In the genomic region with DNA sequence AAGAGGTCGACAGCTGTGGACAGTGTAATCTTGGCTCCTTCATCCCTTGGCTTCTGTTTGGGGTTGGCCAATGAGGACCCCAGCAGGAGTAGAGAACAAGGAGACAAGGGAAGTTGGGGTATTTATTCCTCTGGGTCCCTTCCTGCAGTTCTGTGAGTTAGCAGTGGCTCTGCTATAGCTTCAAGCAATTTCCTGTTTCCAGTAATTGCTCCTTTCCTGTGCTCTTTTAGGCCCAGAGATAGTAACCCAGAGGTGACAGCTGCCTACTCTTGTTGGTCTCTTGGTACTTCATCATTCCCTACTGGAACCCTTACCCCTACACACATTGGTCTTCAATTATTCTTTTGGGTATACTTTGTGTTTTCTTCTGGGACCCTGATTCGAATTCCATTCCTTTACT, we compare ENCODE assay signal across 30 cellular contexts.
"Had no signal": no experiment of that assay in that cellular context is flagged by ENCODE, and none has a peak within 500 bp of the region (broad histone marks: within the 10 kb centered on the region; RNA-seq: fewer than 3 reads in every experiment).

No MANE protein-coding gene starts in this region.

- H3K4me3 ChIP-seq: ascending aorta, breast epithelium, cardiac muscle cell, colonic mucosa, esophagus squamous epithelium, gastroesophageal sphincter, heart right ventricle, hepatocyte had no signal

- ATAC-seq: activated CD4-positive, alpha-beta T cell treated with anti-CD3 and anti-CD28 coated beads for 36 hours; activated CD8-positive, alpha-beta memory T cell treated with anti-CD3 and anti-CD28 coated beads, Interleukin-2, amount 10 ng/mL, durations not matched to agents 7 days and 5 days; activated CD8-positive, alpha-beta T cell treated with anti-CD3 and anti-CD28 coated beads, Interleukin-2, amount 10 ng/mL, durations not matched to agents 7 days and 5 days; activated naive CD4-positive, alpha-beta T cell treated with anti-CD3 and anti-CD28 coated beads, Interleukin-2, amount 50 U/mL, for 72 hours; gastroesophageal sphincter; heart right ventricle had no signal

- H3K4me3 Mint-ChIP-seq: activated CD4-positive, alpha-beta memory T cell treated with anti-CD3 and anti-CD28 coated beads for 36 hours; activated CD4-positive, alpha-beta T cell treated with anti-CD3 and anti-CD28 coated beads for 36 hours; activated CD4-positive, alpha-beta T cell treated with anti-CD3 and anti-CD28 coated beads, Interleukin-2, amount 10 ng/mL, durations not matched to agents 24 days and 14 days; activated CD8-positive, alpha-beta memory T cell treated with anti-CD3 and anti-CD28 coated beads, Interleukin-2, amount 10 ng/mL, durations not matched to agents 7 days and 5 days; activated CD8-positive, alpha-beta T cell treated with anti-CD3 and anti-CD28 coated beads, Interleukin-2, amount 10 ng/mL, durations not matched to agents 7 days and 5 days; activated naive CD4-positive, alpha-beta T cell treated with anti-CD3 and anti-CD28 coated beads, Interleukin-2, amount 10 ng/mL, durations not matched to agents 7 days and 5 days; activated naive CD8-positive, alpha-beta T cell treated with anti-CD3 and anti-CD28 coated beads, Interleukin-2, amount 10 ng/mL, durations not matched to agents 7 days and 5 days; activated T-helper 1 cell treated with anti-CD3 and anti-CD28 coated beads, Interleukin-12 subunit alpha, Interleukin-12 subunit beta, Interleukin-2, Interleukin-4 antibody, amounts not matched to agents 30 ng/mL and 10 ng/mL and 1 ng/mL, durations not matched to agents 14 hours and 24 hours and 36 hours; brain had no signal

- H3K27me3 Mint-ChIP-seq: activated CD4-positive, alpha-beta memory T cell treated with anti-CD3 and anti-CD28 coated beads for 36 hours; activated CD4-positive, alpha-beta T cell treated with anti-CD3 and anti-CD28 coated beads, Interleukin-2, amount 10 ng/mL, durations not matched to agents 24 days and 14 days; activated CD8-positive, alpha-beta memory T cell treated with anti-CD3 and anti-CD28 coated beads, Interleukin-2, amount 10 ng/mL, durations not matched to agents 7 days and 5 days; activated naive CD4-positive, alpha-beta T cell treated with anti-CD3 and anti-CD28 coated beads, Interleukin-2, amount 10 ng/mL, durations not matched to agents 7 days and 5 days had no signal

- H3K36me3 ChIP-seq: ascending aorta, breast epithelium, cardiac muscle cell, colonic mucosa, esophagus squamous epithelium, gastroesophageal sphincter, heart right ventricle had no signal

- H3K9me3 Mint-ChIP-seq: activated CD4-positive, alpha-beta T cell treated with anti-CD3 and anti-CD28 coated beads, Interleukin-2, amount 10 ng/mL, durations not matched to agents 24 days and 14 days; activated naive CD4-positive, alpha-beta T cell treated with anti-CD3 and anti-CD28 coated beads, Interleukin-2, amount 10 ng/mL, durations not matched to agents 7 days and 5 days; activated naive CD4-positive, alpha-beta T cell treated with anti-CD3 and anti-CD28 coated beads, Interleukin-2, amount 50 U/mL, for 72 hours; activated naive CD8-positive, alpha-beta T cell treated with anti-CD3 and anti-CD28 coated beads, Interleukin-2, amount 10 ng/mL, durations not matched to agents 7 days and 5 days had no signal

- H3K4me1 Mint-ChIP-seq: activated CD4-positive, alpha-beta T cell treated with anti-CD3 and anti-CD28 coated beads for 36 hours; activated CD4-positive, alpha-beta T cell treated with anti-CD3 and anti-CD28 coated beads, Interleukin-2, amount 10 ng/mL, durations not matched to agents 24 days and 14 days; activated CD8-positive, alpha-beta memory T cell treated with anti-CD3 and anti-CD28 coated beads, Interleukin-2, amount 10 ng/mL, durations not matched to agents 7 days and 5 days; activated naive CD4-positive, alpha-beta T cell treated with anti-CD3 and anti-CD28 coated beads, Interleukin-2, amount 10 ng/mL, durations not matched to agents 7 days and 5 days; activated naive CD8-positive, alpha-beta T cell treated with anti-CD3 and anti-CD28 coated beads, Interleukin-2, amount 10 ng/mL, durations not matched to agents 7 days and 5 days; brain had no signal

- H3K4me2 ChIP-seq: hepatocyte had no signal

- H3K9me3 ChIP-seq: breast epithelium, colonic mucosa, esophagus squamous epithelium, gastroesophageal sphincter had no signal

- H3K27me3 ChIP-seq: ascending aorta, breast epithelium, cardiac muscle cell, colonic mucosa, esophagus squamous epithelium, gastroesophageal sphincter, heart right ventricle, hepatocyte had no signal

- H2AFZ ChIP-seq: hepatocyte had no signal

- DNase-seq: activated CD4-positive, alpha-beta memory T cell treated with anti-CD3 and anti-CD28 coated beads for 36 hours; activated CD4-positive, alpha-beta T cell treated with anti-CD3 and anti-CD28 coated beads for 36 hours; activated CD4-positive, alpha-beta T cell treated with anti-CD3 and anti-CD28 coated beads, Interleukin-2, amount 10 ng/mL, durations not matched to agents 24 days and 14 days; activated CD4-positive, CD25-positive, alpha-beta regulatory T cell; activated CD4-positive, CD25-positive, alpha-beta regulatory T cell treated with anti-CD3 and anti-CD28 coated beads, Interleukin-2, amount 50 U/mL, for 72 hours; activated CD8-positive, alpha-beta memory T cell treated with anti-CD3 and anti-CD28 coated beads, Interleukin-2, amount 10 ng/mL, durations not matched to agents 7 days and 5 days; activated CD8-positive, alpha-beta memory T cell treated with anti-CD3 and anti-CD28 coated beads, Interleukin-2, amount 50 U/mL, for 4 hours; activated CD8-positive, alpha-beta T cell treated with anti-CD3 and anti-CD28 coated beads, Interleukin-2, amount 10 ng/mL, durations not matched to agents 7 days and 5 days; activated effector memory CD4-positive, alpha-beta T cell treated with anti-CD3 and anti-CD28 coated beads, Interleukin-2, amount 50 U/mL, for 16 hours; activated naive CD4-positive, alpha-beta T cell treated with anti-CD3 and anti-CD28 coated beads, Interleukin-2, amount 10 ng/mL, durations not matched to agents 7 days and 5 days; activated naive CD8-positive, alpha-beta T cell treated with anti-CD3 and anti-CD28 coated beads, Interleukin-2, amount 10 ng/mL, durations not matched to agents 7 days and 5 days; activated T-cell treated with anti-CD3 and anti-CD28 coated beads, Interleukin-2, amount 50 U/mL, for 1 hour; activated T-cell treated with anti-CD3 and anti-CD28 coated beads, Interleukin-2, amount 50 U/mL, for 48 hours; central memory CD4-positive, alpha-beta T cell; cerebellar nuclear complex; colonic mucosa; effector CD8-positive, alpha-beta T cell; esophagus squamous epithelium; foreskin melanocyte; heart right ventricle had no signal

- H3K27ac Mint-ChIP-seq: activated CD4-positive, alpha-beta memory T cell treated with anti-CD3 and anti-CD28 coated beads for 36 hours; activated CD4-positive, alpha-beta T cell treated with anti-CD3 and anti-CD28 coated beads for 36 hours; activated CD4-positive, alpha-beta T cell treated with anti-CD3 and anti-CD28 coated beads, Interleukin-2, amount 10 ng/mL, durations not matched to agents 24 days and 14 days; activated CD8-positive, alpha-beta memory T cell treated with anti-CD3 and anti-CD28 coated beads, Interleukin-2, amount 10 ng/mL, durations not matched to agents 7 days and 5 days; activated CD8-positive, alpha-beta T cell treated with anti-CD3 and anti-CD28 coated beads, Interleukin-2, amount 10 ng/mL, durations not matched to agents 7 days and 5 days; activated naive CD4-positive, alpha-beta T cell treated with anti-CD3 and anti-CD28 coated beads, Interleukin-2, amount 10 ng/mL, durations not matched to agents 7 days and 5 days; activated naive CD4-positive, alpha-beta T cell treated with anti-CD3 and anti-CD28 coated beads, Interleukin-2, amount 50 U/mL, for 72 hours; activated naive CD8-positive, alpha-beta T cell treated with anti-CD3 and anti-CD28 coated beads, Interleukin-2, amount 10 ng/mL, durations not matched to agents 7 days and 5 days; activated T-helper 1 cell treated with anti-CD3 and anti-CD28 coated beads, Interleukin-12 subunit alpha, Interleukin-12 subunit beta, Interleukin-2, Interleukin-4 antibody, amounts not matched to agents 30 ng/mL and 10 ng/mL and 1 ng/mL, durations not matched to agents 14 hours and 24 hours and 36 hours; activated T-helper 2 cell treated with anti-CD3 and anti-CD28 coated beads, Interferon-gamma antibody, Interleukin-2, Interleukin-4, amounts not matched to agents 10 μg/mL and 5 μg/mL and 100 μg/mL, durations not matched to agents 14 hours and 24 hours and 36 hours; brain had no signal

- H3K4me1 ChIP-seq: breast epithelium, colonic mucosa had no signal

- H3K36me3 Mint-ChIP-seq: activated CD4-positive, alpha-beta memory T cell treated with anti-CD3 and anti-CD28 coated beads for 36 hours; activated CD8-positive, alpha-beta memory T cell treated with anti-CD3 and anti-CD28 coated beads, Interleukin-2, amount 10 ng/mL, durations not matched to agents 7 days and 5 days; activated naive CD4-positive, alpha-beta T cell treated with anti-CD3 and anti-CD28 coated beads, Interleukin-2, amount 10 ng/mL, durations not matched to agents 7 days and 5 days; activated naive CD4-positive, alpha-beta T cell treated with anti-CD3 and anti-CD28 coated beads, Interleukin-2, amount 50 U/mL, for 72 hours; activated naive CD8-positive, alpha-beta T cell treated with anti-CD3 and anti-CD28 coated beads, Interleukin-2, amount 10 ng/mL, durations not matched to agents 7 days and 5 days; brain had no signal

- H3K27ac ChIP-seq: ascending aorta, breast epithelium, cardiac muscle cell, colonic mucosa, epithelial cell of prostate, esophagus squamous epithelium, gastroesophageal sphincter, heart right ventricle, hepatocyte had no signal
